Comparison of ENCODE assay signal across 1 cellular context in the genomic region with DNA sequence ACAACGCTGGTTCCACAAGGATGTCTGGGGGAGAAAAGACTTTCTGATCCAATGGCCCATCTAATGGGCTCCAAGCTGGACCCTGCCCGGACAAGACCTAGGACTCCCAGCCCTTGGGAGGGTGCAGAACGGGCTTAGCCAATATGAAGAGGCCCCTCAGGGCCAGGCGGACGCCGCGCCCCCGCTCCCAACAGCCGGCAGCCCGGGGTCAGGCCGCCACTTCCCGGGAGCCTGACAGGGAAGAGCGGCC.
TF ChIP-seq lines count a peak whose summit lies in the region.

No MANE protein-coding gene starts in this region.

TF ChIP-seq in A549, 52 proteins besides CTCF, POLR2A, EP300 and RAD21 (continued from another document):
- no peak for TF ChIP-seq PBX3 (IDR thresholded peaks at IDR 0.05)
- TF ChIP-seq CBX8 (IDR thresholded peaks at IDR 0.05), result no peak
- TF ChIP-seq HEYL (CRISPR knock-in tag; IDR thresholded peaks at IDR 0.05), result no peak
- TF ChIP-seq, protein P1, sequence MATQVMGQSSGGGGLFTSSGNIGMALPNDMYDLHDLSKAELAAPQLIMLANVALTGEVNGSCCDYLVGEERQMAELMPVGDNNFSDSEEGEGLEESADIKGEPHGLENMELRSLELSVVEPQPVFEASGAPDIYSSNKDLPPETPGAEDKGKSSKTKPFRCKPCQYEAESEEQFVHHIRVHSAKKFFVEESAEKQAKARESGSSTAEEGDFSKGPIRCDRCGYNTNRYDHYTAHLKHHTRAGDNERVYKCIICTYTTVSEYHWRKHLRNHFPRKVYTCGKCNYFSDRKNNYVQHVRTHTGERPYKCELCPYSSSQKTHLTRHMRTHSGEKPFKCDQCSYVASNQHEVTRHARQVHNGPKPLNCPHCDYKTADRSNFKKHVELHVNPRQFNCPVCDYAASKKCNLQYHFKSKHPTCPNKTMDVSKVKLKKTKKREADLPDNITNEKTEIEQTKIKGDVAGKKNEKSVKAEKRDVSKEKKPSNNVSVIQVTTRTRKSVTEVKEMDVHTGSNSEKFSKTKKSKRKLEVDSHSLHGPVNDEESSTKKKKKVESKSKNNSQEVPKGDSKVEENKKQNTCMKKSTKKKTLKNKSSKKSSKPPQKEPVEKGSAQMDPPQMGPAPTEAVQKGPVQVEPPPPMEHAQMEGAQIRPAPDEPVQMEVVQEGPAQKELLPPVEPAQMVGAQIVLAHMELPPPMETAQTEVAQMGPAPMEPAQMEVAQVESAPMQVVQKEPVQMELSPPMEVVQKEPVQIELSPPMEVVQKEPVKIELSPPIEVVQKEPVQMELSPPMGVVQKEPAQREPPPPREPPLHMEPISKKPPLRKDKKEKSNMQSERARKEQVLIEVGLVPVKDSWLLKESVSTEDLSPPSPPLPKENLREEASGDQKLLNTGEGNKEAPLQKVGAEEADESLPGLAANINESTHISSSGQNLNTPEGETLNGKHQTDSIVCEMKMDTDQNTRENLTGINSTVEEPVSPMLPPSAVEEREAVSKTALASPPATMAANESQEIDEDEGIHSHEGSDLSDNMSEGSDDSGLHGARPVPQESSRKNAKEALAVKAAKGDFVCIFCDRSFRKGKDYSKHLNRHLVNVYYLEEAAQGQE (IDR thresholded peaks at IDR 0.05), result no peak
